In the genomic region with DNA sequence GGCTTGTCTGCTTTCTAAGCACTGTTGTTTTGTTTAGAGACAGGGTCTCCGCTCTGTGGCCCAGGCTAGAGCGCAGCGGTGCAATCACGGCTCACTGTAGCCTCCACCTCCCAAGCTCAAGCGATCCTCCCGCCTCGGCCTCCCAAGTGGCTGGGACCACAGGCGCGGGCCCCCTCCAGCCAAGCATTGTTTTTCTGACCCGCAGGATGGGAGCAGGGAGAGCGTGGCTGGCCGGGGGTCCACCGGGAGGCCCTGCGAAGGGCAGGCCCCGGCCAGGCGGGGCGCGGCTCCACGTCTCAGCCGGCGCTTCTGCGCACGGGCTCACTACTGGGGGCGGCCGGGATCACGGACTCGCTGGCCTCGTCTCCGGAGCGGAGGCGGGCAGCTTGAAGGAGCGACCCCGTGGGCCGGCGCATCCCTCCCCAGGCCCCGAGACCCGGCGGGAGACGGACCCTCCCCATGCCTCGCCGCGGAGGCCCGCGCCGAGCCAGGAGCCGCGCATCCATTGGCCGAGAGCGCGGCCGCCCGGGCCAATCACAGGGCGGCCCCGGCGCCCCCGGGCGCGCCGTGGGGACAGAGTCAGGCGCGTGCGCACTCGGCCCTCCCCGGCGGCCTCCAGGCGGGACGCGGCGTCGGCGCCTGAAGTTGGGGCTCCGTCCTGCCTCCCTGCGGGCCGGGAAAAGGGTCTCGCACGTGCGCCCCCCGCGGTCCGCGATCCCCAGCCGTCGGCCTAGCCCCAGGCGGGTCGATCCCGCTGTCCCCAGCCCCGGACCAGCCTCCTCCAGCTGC, we compare ENCODE assay signal across 8 cellular contexts. TPM values are rescaled to one million over a fixed set of nuclear protein-coding genes. Genes with fewer than 3 reads are reported as not detected.
DNase-seq lines count a peak whose midpoint lies in the region; ATAC-seq and TF ChIP-seq lines count a peak whose summit lies in the region.

No MANE protein-coding gene starts in this region.

- H3K4me1 Mint-ChIP-seq in HFFc6 (ENCODE audit: low read depth) = peaks cover 5% of the 10 kb centered on the region; the same call in 1 of the 2 replicates
- peaks cover 29% of the 10 kb centered on the region for H3K4me1 Mint-ChIP-seq in activated CD8-positive, alpha-beta T cell treated with anti-CD3 and anti-CD28 coated beads, Interleukin-2, amount 10 ng/mL, durations not matched to agents 7 days and 5 days (ENCODE audit: low read depth)
- H3K4me1 Mint-ChIP-seq in CD14-positive monocyte = peaks cover 30% of the 10 kb centered on the region

- POLR2A ChIA-PET in activated CD8-positive, alpha-beta T cell treated with anti-CD3 and anti-CD28 coated beads, Interleukin-2, amount 10 ng/mL, durations not matched to agents 7 days and 5 days (lab: Charles Lee) = interaction anchor here (0.5 to 3.7 kb wide), 4 partner anchors 21 to 192 kb away, joined by 3 to 18 read pairs (median 8); partner anchors contain the start of genes ACTG1 and SLC38A10

- H4K8ac ChIP-seq in mesenchymal stem cell (ENCODE audit: low read length) = peak overlapping the region; percentile 100

- peak overlapping the region; percentile 55 for H3K4me3 ChIP-seq in effector memory CD4-positive, alpha-beta T cell (ENCODE audit: insufficient read depth, low read depth, low read length, poor library complexity, severe bottlenecking)
- peak overlapping the region; percentile 54 to 76 for H3K4me3 ChIP-seq in mesenchymal stem cell (ENCODE audit: insufficient read depth in 1 of 2, low read depth in 1 of 2, low read length in 2 of 2)

- peaks cover 29% of the 10 kb centered on the region for H3K4me1 ChIP-seq in effector memory CD4-positive, alpha-beta T cell (ENCODE audit: control insufficient read depth, insufficient read depth, low read length, poor library complexity, severe bottlenecking)
- peaks cover 51% of the 10 kb centered on the region for H3K4me1 ChIP-seq in mesenchymal stem cell (ENCODE audit: control insufficient read depth, insufficient read depth, low read depth, low read length)

- H2BK5ac ChIP-seq in mesenchymal stem cell (ENCODE audit: low read depth, low read length, poor library complexity, severe bottlenecking) = no peak overlapping the region

- peak overlapping the region; percentile 94 for H2AFZ ChIP-seq in mesenchymal stem cell (ENCODE audit: low read depth, low read length)

- 8% methylated on average over 75 of the region's 87 CpGs for WGBS in mesenchymal stem cell

- no peaks in the 10 kb centered on the region for H3K9me3 ChIP-seq in effector memory CD4-positive, alpha-beta T cell (ENCODE audit: control insufficient read depth, low read length)
- no peaks in the 10 kb centered on the region for H3K9me3 ChIP-seq in mesenchymal stem cell (ENCODE audit: control insufficient read depth, low read length)

- intact Hi-C loops in CD14-positive monocyte (cut with micrococcal nuclease) = loop anchor here (2.0 to 10.0 kb wide), 2 partner anchors 23 to 203 kb away; no protein-coding TSS in a partner anchor

- CTCF ChIA-PET in activated CD8-positive, alpha-beta T cell treated with anti-CD3 and anti-CD28 coated beads, Interleukin-2, amount 10 ng/mL, durations not matched to agents 7 days and 5 days (lab: Charles Lee) = interaction anchor here (1.5 kb wide), 1 partner anchor 235 kb away, joined by 5 read pairs; no protein-coding TSS in a partner anchor

- H3K36me3 ChIP-seq in effector memory CD4-positive, alpha-beta T cell (ENCODE audit: control insufficient read depth, insufficient read depth, low read length) = no peaks in the 10 kb centered on the region
- no peaks in the 10 kb centered on the region for H3K36me3 ChIP-seq in mesenchymal stem cell (ENCODE audit: control insufficient read depth in 1 of 2, insufficient read depth in 2 of 2, low read depth in 1 of 2, low read length in 2 of 2)

- no peaks in the 10 kb centered on the region for H3K9me3 Mint-ChIP-seq in HFFc6
- H3K9me3 Mint-ChIP-seq in activated CD8-positive, alpha-beta T cell treated with anti-CD3 and anti-CD28 coated beads, Interleukin-2, amount 10 ng/mL, durations not matched to agents 7 days and 5 days (ENCODE audit: insufficient read depth) = no peaks in the 10 kb centered on the region
- peaks cover 0 to 4% (median 0%) of the 10 kb centered on the region in 7 donors for H3K9me3 Mint-ChIP-seq in CD14-positive monocyte

- H3K18ac ChIP-seq in mesenchymal stem cell (ENCODE audit: low read depth in 1 of 2, low read length in 2 of 2) = peak overlapping the region; percentile 93 to 96

- TF ChIP-seq CTCF in HFFc6 (IDR thresholded peaks at IDR 0.05) = no peak
- no peak for TF ChIP-seq CTCF in CD14-positive monocyte (IDR thresholded peaks at IDR 0.05)

- H2BK12ac ChIP-seq in mesenchymal stem cell (ENCODE audit: low read length in 2 of 2) = peak overlapping the region; percentile 64 to 83

- H3K4ac ChIP-seq in mesenchymal stem cell (ENCODE audit: low read depth in 1 of 2, low read length in 2 of 2) = peak overlapping the region; percentile 84 to 93

- ATAC-seq in activated CD8-positive, alpha-beta T cell treated with anti-CD3 and anti-CD28 coated beads, Interleukin-2, amount 10 ng/mL, durations not matched to agents 7 days and 5 days = peak; percentile 88

- peak overlapping the region; percentile 83 for H3K4me2 ChIP-seq in mesenchymal stem cell (ENCODE audit: low read length, poor library complexity, severe bottlenecking)

- DNase-seq in COR-L47 (lab: John Stamatoyannopoulos, UW) (peak; percentile 83), HFFc6 (no peak), NCI-H345 treated with DMSO at 0.1 percent for 48 hours (lab: John Stamatoyannopoulos, UW; ENCODE audit: unreplicated experiment) (peak; percentile 84), mesenchymal stem cell (peak; percentile 66), CD14-positive monocyte (ENCODE audit: low spot score) (no peak)
- DNase-seq in activated CD8-positive, alpha-beta T cell treated with anti-CD3 and anti-CD28 coated beads, Interleukin-2, amount 10 ng/mL, durations not matched to agents 7 days and 5 days = peak; percentile 82
- DNase-seq in effector memory CD4-positive, alpha-beta T cell = peak; percentile 51 to 63 (median 57)
- peak; percentile 58 for DNase-seq in stimulated activated CD8-positive, alpha-beta memory T cell treated with anti-CD3 and anti-CD28 coated beads, Interleukin-12 subunit alpha, Interleukin-12 subunit beta, amount 100 ng/mL, for 24 hours (ENCODE audit: extremely low read depth)

- H3K27me3 Mint-ChIP-seq in HFFc6 (ENCODE audit: insufficient read depth) (peaks cover 2% of the 10 kb centered on the region), CD14-positive monocyte (ENCODE audit: low read depth in 3 of 3) (peaks cover 13 to 40% (median 30%) of the 10 kb centered on the region in 3 donors)
- peaks cover 15% of the 10 kb centered on the region for H3K27me3 Mint-ChIP-seq in activated CD8-positive, alpha-beta T cell treated with anti-CD3 and anti-CD28 coated beads, Interleukin-2, amount 10 ng/mL, durations not matched to agents 7 days and 5 days (ENCODE audit: low read depth)

- no peaks in the 10 kb centered on the region for H3K27me3 ChIP-seq in effector memory CD4-positive, alpha-beta T cell (replicated peaks; ENCODE audit: control insufficient read depth, insufficient read depth, low read length, poor library complexity, severe bottlenecking)
- H3K27me3 ChIP-seq in mesenchymal stem cell (ENCODE audit: control insufficient read depth in 1 of 2, insufficient read depth in 1 of 2, low read length in 2 of 2) = peaks cover 5 to 30% of the 10 kb centered on the region in 2 experiments

- H3K14ac ChIP-seq in mesenchymal stem cell (ENCODE audit: low read length in 2 of 2) = peak overlapping the region; percentile 72 to 93

- H3K27ac Mint-ChIP-seq in HFFc6 (no peak overlapping the region), CD14-positive monocyte (no peak overlapping the region)
- peak overlapping the region; percentile 63 for H3K27ac Mint-ChIP-seq in activated CD8-positive, alpha-beta T cell treated with anti-CD3 and anti-CD28 coated beads, Interleukin-2, amount 10 ng/mL, durations not matched to agents 7 days and 5 days

- H2AK5ac ChIP-seq in mesenchymal stem cell (ENCODE audit: low read length, severe bottlenecking) = no peak overlapping the region

- H4K91ac ChIP-seq in mesenchymal stem cell (ENCODE audit: low read length) = peak overlapping the region; percentile 99

- H2BK120ac ChIP-seq in mesenchymal stem cell (ENCODE audit: low read depth, low read length) = peak overlapping the region; percentile 97

- H3K4me3 Mint-ChIP-seq in HFFc6 (peak overlapping the region; percentile 47; the same call in 1 of the 2 replicates), CD14-positive monocyte (peak overlapping the region in 1 of 2 donors; percentile 60)
- peak overlapping the region; percentile 62 for H3K4me3 Mint-ChIP-seq in activated CD8-positive, alpha-beta T cell treated with anti-CD3 and anti-CD28 coated beads, Interleukin-2, amount 10 ng/mL, durations not matched to agents 7 days and 5 days

- H3K23ac ChIP-seq in mesenchymal stem cell (ENCODE audit: low read length in 2 of 2) = peak overlapping the region in 1 of 2 experiments; percentile 56

- peak overlapping the region; percentile 48 for H3K27ac ChIP-seq in effector memory CD4-positive, alpha-beta T cell (ENCODE audit: insufficient read depth, low read length, poor library complexity, severe bottlenecking)
- no peak overlapping the region for H3K27ac ChIP-seq in mesenchymal stem cell (ENCODE audit: low read length, poor library complexity, severe bottlenecking)

- peak overlapping the region; percentile 44 for H2BK15ac ChIP-seq in mesenchymal stem cell (ENCODE audit: low read depth, poor library complexity, severe bottlenecking)

- no peaks in the 10 kb centered on the region for H3K36me3 Mint-ChIP-seq in HFFc6 (ENCODE audit: low read depth)
- H3K36me3 Mint-ChIP-seq in activated CD8-positive, alpha-beta T cell treated with anti-CD3 and anti-CD28 coated beads, Interleukin-2, amount 10 ng/mL, durations not matched to agents 7 days and 5 days (ENCODE audit: low read depth) = no peaks in the 10 kb centered on the region
- no peaks in the 10 kb centered on the region for H3K36me3 Mint-ChIP-seq in CD14-positive monocyte

- H3K79me1 ChIP-seq in mesenchymal stem cell (replicated peaks; ENCODE audit: low read length, poor library complexity, severe bottlenecking) = no peaks in the 10 kb centered on the region

- peak overlapping the region; percentile 91 for H3K9ac ChIP-seq in mesenchymal stem cell (ENCODE audit: low read length)

RNA-seq across cellular contexts. Expression of gene ACTG1, which starts 24.9 kb away (rescaled TPM):
- over 10,000 TPM in 3 of 6 experiments, 1,000 to 10,000 TPM in 3; 7,891 to 11,135 (median 9,908) TPM for total RNA-seq in HFFc6 (2021; fragmentation: NEBNext Ultra II Directional; extraction: Animal tissue kit (Norgen Biotek cat#: 25700))
- 1,000 to 10,000 TPM; 5,147 to 5,318 TPM for total RNA-seq in activated CD8-positive, alpha-beta T cell treated with anti-CD3 and anti-CD28 coated beads, Interleukin-2, amount 10 ng/mL, durations not matched to agents 7 days and 5 days
- polyA plus RNA-seq in mesenchymal stem cell (2013, experiment 1 of 2) = 7,126 TPM
- 6,723 TPM for polyA plus RNA-seq in mesenchymal stem cell (2013, experiment 2 of 2)
- 1,000 to 10,000 TPM; 1,133 to 1,620 TPM for polyA plus RNA-seq in CD14-positive monocyte

RNA-seq across cellular contexts. Expression of gene FSCN2, which starts 40.5 kb away (rescaled TPM):
- 1 to 10 TPM in 3 of 6 experiments, under 1 TPM in 3; 0.71 to 1.4 (median 0.99) TPM for total RNA-seq in HFFc6 (2021; fragmentation: NEBNext Ultra II Directional; extraction: Animal tissue kit (Norgen Biotek cat#: 25700))
- total RNA-seq in activated CD8-positive, alpha-beta T cell treated with anti-CD3 and anti-CD28 coated beads, Interleukin-2, amount 10 ng/mL, durations not matched to agents 7 days and 5 days = under 1 TPM; 0.52 to 0.74 TPM
- 0.23 TPM for polyA plus RNA-seq in mesenchymal stem cell (2013, experiment 1 of 2)
- polyA plus RNA-seq in mesenchymal stem cell (2013, experiment 2 of 2) = 0.15 TPM
- not detected for polyA plus RNA-seq in CD14-positive monocyte

Comparison
In these comparisons a context has a peak if more than half of its experiments do, and no peak if none do; other contexts are left out.
1. DNase-seq: peak in COR-L47 (single experiment), NCI-H345 treated with DMSO at 0.1 percent for 48 hours (single experiment), activated CD8-positive, alpha-beta T cell treated with anti-CD3 and anti-CD28 coated beads, Interleukin-2, amount 10 ng/mL, durations not matched to agents 7 days and 5 days (single experiment), effector memory CD4-positive, alpha-beta T cell (3 of 3), mesenchymal stem cell (single experiment) and stimulated activated CD8-positive, alpha-beta memory T cell treated with anti-CD3 and anti-CD28 coated beads, Interleukin-12 subunit alpha, Interleukin-12 subunit beta, amount 100 ng/mL, for 24 hours (single experiment); none in HFFc6 (single experiment) and CD14-positive monocyte (single experiment).